In genomic region chrX:79413963-79414362, GRCh38 we compare ENCODE assay signal across 29 cellular contexts. TPM values are rescaled to one million over a fixed set of nuclear protein-coding genes. Genes with fewer than 3 reads are reported as not detected.
DNase-seq lines count a peak whose midpoint lies in the region; FAIRE-seq and TF ChIP-seq lines count a peak whose summit lies in the region.
"Had no signal": no experiment of that assay in that cellular context is flagged by ENCODE, and none has a peak within 500 bp of the region (broad histone marks: within the 10 kb centered on the region; RNA-seq: fewer than 3 reads in every experiment).

No MANE protein-coding gene starts in this region.

- H3K4me3 ChIP-seq in A673 (ENCODE audit: low read depth, low read length, poor library complexity, severe bottlenecking) (no peak overlapping the region), HEK293 (ENCODE audit: low read depth, low read length) (no peak overlapping the region), spleen (no peak overlapping the region)
- H3K4me3 ChIP-seq: A549, BLaER1 had no signal

- H3K27ac ChIP-seq in 22Rv1 (peak overlapping the region; percentile 88), A673 (ENCODE audit: low read depth, low read length, poor library complexity, severe bottlenecking) (peak overlapping the region; percentile 64), HEK293 (ENCODE audit: extremely low read depth, low read depth, low read length) (no peak overlapping the region), VCaP (peak overlapping the region; percentile 65), spleen (no peak overlapping the region)
- H3K27ac ChIP-seq: A549, BLaER1 had no signal

- no peak for TF ChIP-seq POLR2A in spleen (IDR thresholded peaks at IDR 0.05)
- TF ChIP-seq POLR2A in GM12891 (IDR thresholded peaks at IDR 0.05; ENCODE audit: low read depth, low read length) = no peak

- no TSS peak for BruUV-seq in A673 (replicated peaks; lab: Mats Ljungman, UMichigan)

- CTCF ChIA-PET in A673 (lab: Charles Lee) (no interaction called here), HEK293 (lab: Yijun Ruan, JAX) (interaction anchor here (0.7 kb wide), 1 partner anchor 91 kb away, joined by 3 read pairs; no protein-coding TSS in a partner anchor)

- no peak for FAIRE-seq in GM12891 (lab: Jason Lieb, UNC)
- FAIRE-seq: GM12892 had no signal

- H3K27me3 ChIP-seq in A673 (replicated peaks; ENCODE audit: insufficient read depth, low read depth, low read length, poor library complexity) (no peaks in the 10 kb centered on the region), spleen (replicated peaks in 1 of 7) (no peaks in the 10 kb centered on the region)
- H3K27me3 ChIP-seq: BE2C had no signal

- no peaks in the 10 kb centered on the region for H3K36me3 ChIP-seq in A673 (ENCODE audit: insufficient read depth, low read length, poor library complexity, severe bottlenecking)
- H3K36me3 ChIP-seq in HEK293 (ENCODE audit: control insufficient read depth in 2 of 2, insufficient read depth in 1 of 2, low read length in 2 of 2) = no peaks in the 10 kb centered on the region
- no peaks in the 10 kb centered on the region for H3K36me3 ChIP-seq in spleen
- H3K36me3 ChIP-seq: BE2C, BLaER1 had no signal

- POLR2A ChIA-PET in A673 (lab: Charles Lee; ENCODE audit: low non-redundant PET) (no interaction called here), HEK293 (lab: Yijun Ruan, JAX) (no interaction called here)

- intact Hi-C loops in A673 (cut with micrococcal nuclease; ENCODE audit: unreplicated experiment) (loop anchor here (2.0 to 5.0 kb wide), 4 partner anchors 143 to 859 kb away; no protein-coding TSS in a partner anchor), spleen (cut with DNase I; ENCODE audit: low total_unique reads) (no loop called here)

- H3K4me1 ChIP-seq in A673 (ENCODE audit: insufficient read depth, low read length, poor library complexity, severe bottlenecking) (peaks cover 40% of the 10 kb centered on the region), HEK293 (ENCODE audit: control insufficient read depth, insufficient read depth, low read length) (no peaks in the 10 kb centered on the region), spleen (no peaks in the 10 kb centered on the region)
- H3K4me1 ChIP-seq: A549, BE2C, BLaER1 had no signal

- TF ChIP-seq CTCF in 22Rv1 (IDR thresholded peaks at IDR 0.05) (no peak), A673 (conservative IDR thresholded peaks at IDR 0.05; ENCODE audit: low read depth, low read length) (no peak), HEK293 (tag by site-specific recombination; IDR thresholded peaks at IDR 0.05) (no peak), VCaP (conservative IDR thresholded peaks at IDR 0.05) (no peak), spleen (IDR thresholded peaks at IDR 0.05 in 8 of 11, conservative IDR thresholded peaks at IDR 0.05 in 3 of 11) (no peak)

- 57 to 91% (median 72%) methylated on average over 7 of the region's 7 CpGs for WGBS in spleen, 5 donors

- DNase-seq in A673 (ENCODE audit: low spot score) (peak; percentile 16), spleen (no peak), NCI-H2196 treated with DMSO at 0.1 percent for 48 hours (lab: John Stamatoyannopoulos, UW; ENCODE audit: unreplicated experiment) (no peak), NCI-H2227 (lab: John Stamatoyannopoulos, UW; ENCODE audit: unreplicated experiment) (no peak), GM12891 (ENCODE audit: insufficient read length, low spot score) (no peak)
- DNase-seq: ACHN; BE2C; C1 segment of cervical spinal cord; CD4-positive, alpha-beta memory T cell; CD4-positive, CD25-positive, alpha-beta regulatory T cell; CD8-positive, alpha-beta memory T cell; COR-L47; DMS 273 treated with DMSO at 0.1 percent for 48 hours; DMS153; DMS53; DMS79; DND-41; EL; GDM1 had no signal

- H3K9me3 ChIP-seq in A673 (ENCODE audit: low read depth, low read length, poor library complexity, severe bottlenecking) (no peaks in the 10 kb centered on the region), HEK293 (ENCODE audit: control insufficient read depth, insufficient read depth, low read depth, low read length) (no peaks in the 10 kb centered on the region), spleen (no peaks in the 10 kb centered on the region)
- H3K9me3 ChIP-seq: A549, BE2C, BLaER1 had no signal

TF ChIP-seq in HEK293, 187 proteins besides CTCF, POLR2A, EP300 and RAD21:
- TF ChIP-seq ZNF280C (tag by site-specific recombination; IDR thresholded peaks at IDR 0.05) = no peak
- peak; percentile 74 for TF ChIP-seq ATF2 (tag by site-specific recombination; IDR thresholded peaks at IDR 0.05; ENCODE audit: low read depth)

TF ChIP-seq in GM12891, 5 proteins besides CTCF, POLR2A, EP300 and RAD21:
- TF ChIP-seq POLR2AphosphoS5 (IDR thresholded peaks at IDR 0.05; ENCODE audit: low read depth, low read length) (no peak), SPI1 (IDR thresholded peaks at IDR 0.05; ENCODE audit: low read depth, low read length) (no peak), TAF1 (IDR thresholded peaks at IDR 0.05; ENCODE audit: low read depth, low read length) (no peak), PAX5 (IDR thresholded peaks at IDR 0.05; ENCODE audit: insufficient read depth, low read length, severe bottlenecking) (no peak), POU2F2 (IDR thresholded peaks at IDR 0.05; ENCODE audit: low read depth, low read length) (no peak)

RNA-seq across cellular contexts. Expression of gene ITM2A, which starts 46.8 kb away (rescaled TPM):
- total RNA-seq in A673 (2021) (835 and 839 TPM in 2 replicates), spleen (10 to 100 TPM; 16.0 to 35.7 (median 28.2) TPM)
- polyA plus RNA-seq in spleen = 10 to 100 TPM; 12.6 to 22.6 (median 17.2) TPM
- polyA plus RNA-seq in GM12891 (2012; ENCODE audit: low read depth, missing spikeins) = 15.8 TPM
- total RNA-seq: A172, Daoy, G401 had no signal
- polyA plus RNA-seq: AG04450 had no signal

Comparison
In these comparisons a context has a peak if more than half of its experiments do, and no peak if none do; other contexts are left out.
1. H3K27ac ChIP-seq: peak in 22Rv1 (single experiment), A673 (single experiment) and VCaP (single experiment); none in HEK293 (single experiment) and spleen (0 of 8).
2. RNA of gene ITM2A, which starts 46.8 kb away (total RNA-seq): 835 to 839 TPM in A673; 16.0 to 35.7 TPM in spleen; every median in the first group is over 10 times any median in the second.